ENCODE assay signal across 26 cellular contexts in the genomic region with DNA sequence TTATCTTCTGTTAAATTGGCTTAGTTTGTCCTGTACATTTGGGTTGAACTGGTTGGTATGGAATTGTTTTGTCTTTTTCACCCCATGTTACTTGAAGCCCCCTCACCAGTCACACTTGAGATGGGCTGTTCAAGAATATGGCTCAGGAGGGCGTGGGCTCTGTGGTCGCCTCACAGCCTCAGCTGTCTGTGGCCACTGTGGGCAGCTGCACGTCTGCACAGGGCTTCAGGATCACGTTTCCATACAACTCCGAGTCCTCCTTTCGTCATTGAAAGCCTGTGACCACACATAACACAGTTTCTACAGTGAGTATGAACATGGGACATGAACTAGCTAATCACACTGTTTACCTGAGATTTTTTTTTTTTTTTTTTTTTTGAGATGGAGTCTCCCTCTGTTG.
"Had no signal": no experiment of that assay in that cellular context is flagged by ENCODE, and none has a peak within 500 bp of the region (broad histone marks: within the 10 kb centered on the region; RNA-seq: fewer than 3 reads in every experiment).

No MANE protein-coding gene starts in this region.

- H3K9me3 ChIP-seq: esophagus squamous epithelium, mucosa of descending colon, prostate gland, sigmoid colon, spleen, thoracic aorta, tibial nerve, upper lobe of right lung, uterus had no signal

- H3K4me1 ChIP-seq: prostate gland, sigmoid colon, tibial nerve, upper lobe of right lung, uterus had no signal

- H3K9me3 Mint-ChIP-seq: mesothelial cell of epicardium; naive thymus-derived CD4-positive, alpha-beta T cell; nephron progenitor cell; stimulated activated memory B cell treated with anti-CD40 and anti-IgM and Interleukin-4, amounts not matched to agents 10 μg/mL and 1 μg/mL and 100 μg/mL, for 72 hours had no signal

- ATAC-seq: left lobe of liver; mucosa of descending colon; naive thymus-derived CD4-positive, alpha-beta T cell; right cardiac atrium; stimulated activated memory B cell treated with anti-CD40 and anti-IgM and Interleukin-4, amounts not matched to agents 10 μg/mL and 1 μg/mL and 100 μg/mL, for 72 hours; stimulated activated naive CD8-positive, alpha-beta T cell treated with anti-CD3 and anti-CD28 coated beads, Interleukin-15, Interleukin-2, amounts not matched to agents 100 U/mL and 50 U/mL, for 24 hours; upper lobe of right lung had no signal

- H3K27ac Mint-ChIP-seq: mesothelial cell of epicardium; nephron progenitor cell; stimulated activated memory B cell treated with anti-CD40 and anti-IgM and Interleukin-4, amounts not matched to agents 10 μg/mL and 1 μg/mL and 100 μg/mL, for 72 hours had no signal

- H3K4me1 Mint-ChIP-seq: mesothelial cell of epicardium had no signal

- H3K36me3 ChIP-seq: prostate gland, uterus had no signal

- H3K27me3 ChIP-seq: esophagus squamous epithelium, sigmoid colon, spleen, tibial nerve, upper lobe of right lung, uterus had no signal

- H3K4me3 Mint-ChIP-seq: mesothelial cell of epicardium; naive thymus-derived CD4-positive, alpha-beta T cell; nephron progenitor cell; stimulated activated memory B cell treated with anti-CD40 and anti-IgM and Interleukin-4, amounts not matched to agents 10 μg/mL and 1 μg/mL and 100 μg/mL, for 72 hours had no signal

- H3K27me3 Mint-ChIP-seq: naive thymus-derived CD4-positive, alpha-beta T cell; stimulated activated memory B cell treated with anti-CD40 and anti-IgM and Interleukin-4, amounts not matched to agents 10 μg/mL and 1 μg/mL and 100 μg/mL, for 72 hours had no signal

- DNase-seq: dermis blood vessel endothelial cell; effector memory CD4-positive, alpha-beta T cell; erythroblast; esophagus squamous epithelium; foreskin melanocyte; kidney; mesenchymal stem cell; mucosa of descending colon; naive thymus-derived CD4-positive, alpha-beta T cell; nephron progenitor cell; nucleus accumbens; right cardiac atrium; sigmoid colon; spleen; stimulated activated CD4-positive, alpha-beta T cell treated with anti-CD3 and anti-CD28 coated beads, Interleukin-4, amount 100 ng/mL, for 4 hours; stimulated activated naive CD8-positive, alpha-beta T cell treated with anti-CD3 and anti-CD28 coated beads, Interleukin-15, Interleukin-2, amounts not matched to agents 100 U/mL and 50 U/mL, for 24 hours; upper lobe of right lung; uterus had no signal

- H3K27ac ChIP-seq: coronary artery, esophagus squamous epithelium, prostate gland, sigmoid colon, skin epidermis, spleen, thoracic aorta, tibial nerve, upper lobe of right lung, uterus had no signal

- H3K4me3 ChIP-seq: coronary artery, esophagus squamous epithelium, mucosa of descending colon, prostate gland, sigmoid colon, skin epidermis, spleen, thoracic aorta, tibial nerve, upper lobe of right lung, uterus had no signal
